In genomic region chr3:37945407-37945802, GRCh38 we compare ENCODE assay signal across 9 cellular contexts. TPM values are rescaled to one million over a fixed set of nuclear protein-coding genes. Genes with fewer than 3 reads are reported as not detected.
DNase-seq lines count a peak whose midpoint lies in the region; ATAC-seq and TF ChIP-seq lines count a peak whose summit lies in the region.
"Had no signal": no experiment of that assay in that cellular context is flagged by ENCODE, and none has a peak within 500 bp of the region (broad histone marks: within the 10 kb centered on the region; RNA-seq: fewer than 3 reads in every experiment).

No MANE protein-coding gene starts in this region.

- H3K4me1 ChIP-seq in HUES48 (ENCODE audit: control insufficient read depth, insufficient read depth, low read length) (peaks cover 10% of the 10 kb centered on the region), liver (ENCODE audit: control insufficient read depth in 4 of 4, insufficient read depth in 4 of 4, low read length in 3 of 4) (peaks cover 8 to 29% (median 19%) of the 10 kb centered on the region in 4 donors), subcutaneous abdominal adipose tissue (ENCODE audit: control insufficient read depth in 5 of 5, insufficient read depth in 5 of 5, low read length in 5 of 5) (peaks cover 14 to 69% (median 57%) of the 10 kb centered on the region in 5 donors)

- no peaks in the 10 kb centered on the region for H3K4me1 Mint-ChIP-seq in activated CD4-positive, alpha-beta memory T cell treated with anti-CD3 and anti-CD28 coated beads, Interleukin-2, amount 10 ng/mL, durations not matched to agents 7 days and 5 days

- no peaks in the 10 kb centered on the region for H3K27me3 Mint-ChIP-seq in activated CD4-positive, alpha-beta memory T cell treated with anti-CD3 and anti-CD28 coated beads, Interleukin-2, amount 10 ng/mL, durations not matched to agents 7 days and 5 days

- H3K9ac ChIP-seq in HUES48 (ENCODE audit: low read depth, low read length) = no peak overlapping the region
- H3K9ac ChIP-seq in liver (ENCODE audit: low read depth in 1 of 2, low read length in 2 of 2) = no peak overlapping the region
- H3K9ac ChIP-seq in subcutaneous abdominal adipose tissue (ENCODE audit: low read length in 5 of 5) = no peak overlapping the region

- H3K27ac ChIP-seq in HUES48 (ENCODE audit: low read depth, low read length) (peak overlapping the region; percentile 59), brain microvascular endothelial cell (peak overlapping the region; percentile 62), liver (ENCODE audit: low read depth in 1 of 2, low read length in 2 of 2) (peak overlapping the region; percentile 4 to 68), subcutaneous abdominal adipose tissue (ENCODE audit: low read depth, low read length) (peak overlapping the region; percentile 71)

- 90% methylated on average over 4 of the region's 4 CpGs for WGBS in liver

- no peak overlapping the region for H3K4me3 ChIP-seq in HUES48 (ENCODE audit: low read depth, low read length)
- H3K4me3 ChIP-seq in brain microvascular endothelial cell (ENCODE audit: low read depth, low read length) = no peak overlapping the region
- H3K4me3 ChIP-seq in liver (ENCODE audit: low read depth in 1 of 3, low read length in 3 of 3) = no peak overlapping the region
- no peak overlapping the region for H3K4me3 ChIP-seq in subcutaneous abdominal adipose tissue (ENCODE audit: low read depth in 1 of 5, low read length in 5 of 5)

- no peak overlapping the region for H3K27ac Mint-ChIP-seq in activated CD4-positive, alpha-beta memory T cell treated with anti-CD3 and anti-CD28 coated beads, Interleukin-2, amount 10 ng/mL, durations not matched to agents 7 days and 5 days

- in situ Hi-C loops in brain microvascular endothelial cell (cut with HindIII; ENCODE audit: low pct_ligation_motif_present, low sequenced_read_pairs) = no loop called here

- TF ChIP-seq CTCF in brain microvascular endothelial cell (IDR thresholded peaks at IDR 0.05; ENCODE audit: low read depth, low read length, missing control alignments) = no peak
- no peak for TF ChIP-seq CTCF in liver (IDR thresholded peaks at IDR 0.05; ENCODE audit: low read depth, low read length, missing input control)

- DNase-seq in brain microvascular endothelial cell = no peak
- DNase-seq in activated CD4-positive, alpha-beta memory T cell treated with anti-CD3 and anti-CD28 coated beads, Interleukin-2, amount 10 ng/mL, durations not matched to agents 7 days and 5 days = no peak
- no peak for DNase-seq in activated effector memory CD4-positive, alpha-beta T cell treated with anti-CD3 and anti-CD28 coated beads, Interleukin-2, amount 50 U/mL, for 16 hours
- DNase-seq: NCI-H1436 treated with DMSO at 0.1 percent for 48 hours had no signal

- POLR2A ChIA-PET in activated CD4-positive, alpha-beta memory T cell treated with anti-CD3 and anti-CD28 coated beads, Interleukin-2, amount 10 ng/mL, durations not matched to agents 7 days and 5 days (lab: Charles Lee) = no interaction called here

- no peaks in the 10 kb centered on the region for H3K9me3 Mint-ChIP-seq in activated CD4-positive, alpha-beta memory T cell treated with anti-CD3 and anti-CD28 coated beads, Interleukin-2, amount 10 ng/mL, durations not matched to agents 7 days and 5 days

- no peaks in the 10 kb centered on the region for H3K36me3 ChIP-seq in HUES48 (ENCODE audit: control insufficient read depth, insufficient read depth, low read length)
- H3K36me3 ChIP-seq in brain microvascular endothelial cell (replicated peaks) = no peaks in the 10 kb centered on the region
- H3K36me3 ChIP-seq in liver (ENCODE audit: control insufficient read depth in 4 of 4, insufficient read depth in 3 of 4, low read depth in 1 of 4, low read length in 3 of 4) = peaks cover 0 to 2% (median 0%) of the 10 kb centered on the region in 4 donors
- H3K36me3 ChIP-seq in subcutaneous abdominal adipose tissue (ENCODE audit: control insufficient read depth in 5 of 5, insufficient read depth in 5 of 5, low read length in 5 of 5) = no peaks in the 10 kb centered on the region

- H3K4me3 Mint-ChIP-seq in activated CD4-positive, alpha-beta memory T cell treated with anti-CD3 and anti-CD28 coated beads, Interleukin-2, amount 10 ng/mL, durations not matched to agents 7 days and 5 days = no peak overlapping the region

- no peaks in the 10 kb centered on the region for H3K36me3 Mint-ChIP-seq in activated CD4-positive, alpha-beta memory T cell treated with anti-CD3 and anti-CD28 coated beads, Interleukin-2, amount 10 ng/mL, durations not matched to agents 7 days and 5 days (ENCODE audit: low read depth)

- no peaks in the 10 kb centered on the region for H3K27me3 ChIP-seq in HUES48 (ENCODE audit: control insufficient read depth, insufficient read depth, low read length)
- H3K27me3 ChIP-seq in brain microvascular endothelial cell (replicated peaks) = no peaks in the 10 kb centered on the region
- no peaks in the 10 kb centered on the region for H3K27me3 ChIP-seq in liver (ENCODE audit: control insufficient read depth in 4 of 4, insufficient read depth in 4 of 4, low read length in 3 of 4)
- H3K27me3 ChIP-seq in subcutaneous abdominal adipose tissue (ENCODE audit: control insufficient read depth in 5 of 5, insufficient read depth in 4 of 5, low read length in 5 of 5) = no peaks in the 10 kb centered on the region

- CTCF ChIA-PET in activated CD4-positive, alpha-beta memory T cell treated with anti-CD3 and anti-CD28 coated beads, Interleukin-2, amount 10 ng/mL, durations not matched to agents 7 days and 5 days (lab: Charles Lee) = interaction anchor here (0.6 kb wide), 1 partner anchor 522 kb away, joined by 3 read pairs; no protein-coding TSS in a partner anchor

- H3K9me3 ChIP-seq in HUES48 (ENCODE audit: control insufficient read depth, insufficient read depth, low read length) (no peaks in the 10 kb centered on the region), liver (ENCODE audit: control insufficient read depth in 4 of 4, low read length in 3 of 4) (no peaks in the 10 kb centered on the region), subcutaneous abdominal adipose tissue (ENCODE audit: control insufficient read depth in 5 of 5, low read length in 5 of 5) (no peaks in the 10 kb centered on the region)

- ATAC-seq in GM19351 (IDR thresholded peaks at IDR 0.05; ENCODE audit: unreplicated experiment) = no peak
- no peak for ATAC-seq in HG03159 (IDR thresholded peaks at IDR 0.05; ENCODE audit: unreplicated experiment)

- TF ChIP-seq RAD21 in liver (IDR thresholded peaks at IDR 0.05) = no peak

TF ChIP-seq in liver, 16 proteins besides CTCF, POLR2A, EP300 and RAD21 (continues in another document):
- TF ChIP-seq TAF1 (conservative IDR thresholded peaks at IDR 0.05) (no peak), SP1 (IDR thresholded peaks at IDR 0.05) (no peak), FOXA2 (IDR thresholded peaks at IDR 0.05) (no peak), RXRA (IDR thresholded peaks at IDR 0.05) (no peak), JUND (IDR thresholded peaks at IDR 0.05) (no peak), NR2F2 (IDR thresholded peaks at IDR 0.05) (no peak), EGR1 (IDR thresholded peaks at IDR 0.05; ENCODE audit: low read depth in 2 of 2) (no peak), ZBTB33 (IDR thresholded peaks at IDR 0.05) (no peak), FOXA1 (IDR thresholded peaks at IDR 0.05) (no peak), GABPA (IDR thresholded peaks at IDR 0.05 in 1 of 2, conservative IDR thresholded peaks at IDR 0.05 in 1 of 2) (no peak)
- TF ChIP-seq, protein P1, sequence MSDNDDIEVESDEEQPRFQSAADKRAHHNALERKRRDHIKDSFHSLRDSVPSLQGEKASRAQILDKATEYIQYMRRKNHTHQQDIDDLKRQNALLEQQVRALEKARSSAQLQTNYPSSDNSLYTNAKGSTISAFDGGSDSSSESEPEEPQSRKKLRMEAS (IDR thresholded peaks at IDR 0.05) = no peak

RNA-seq across cellular contexts. Expression of gene VILL, which starts 45.2 kb away (rescaled TPM):
- 1 to 10 TPM; 2.2 to 3.5 TPM for total RNA-seq in liver
- 1 to 10 TPM in 1 of 2 donors, under 1 TPM in 1; 0.88 to 1.1 TPM for polyA plus RNA-seq in liver
- total RNA-seq in activated CD4-positive, alpha-beta memory T cell treated with anti-CD3 and anti-CD28 coated beads, Interleukin-2, amount 10 ng/mL, durations not matched to agents 7 days and 5 days = 10 to 100 TPM; 18.4 to 18.7 TPM

Comparison
In these comparisons a context has a peak if more than half of its experiments do, and no peak if none do; other contexts are left out.
1. RNA of gene VILL, which starts 45.2 kb away (total RNA-seq): 18.4 to 18.7 TPM in activated CD4-positive, alpha-beta memory T cell treated with anti-CD3 and anti-CD28 coated beads, Interleukin-2, amount 10 ng/mL, durations not matched to agents 7 days and 5 days; 2.2 to 3.5 TPM in liver; every median in the first group is over 4 times any median in the second.
2. Peak in every context shown above with its lines, with median percentiles within 50 percentile points of each other: H3K27ac ChIP-seq.